40 cellular contexts compared by ENCODE assay signal in genomic region chr5:83729389-83729788, GRCh38. TPM values are rescaled to one million over a fixed set of nuclear protein-coding genes. Genes with fewer than 3 reads are reported as not detected.
"Had no signal": no experiment of that assay in that cellular context is flagged by ENCODE, and none has a peak within 500 bp of the region (broad histone marks: within the 10 kb centered on the region; RNA-seq: fewer than 3 reads in every experiment).

No MANE protein-coding gene starts in this region.

- H3K36me3 Mint-ChIP-seq: activated CD4-positive, alpha-beta memory T cell treated with anti-CD3 and anti-CD28 coated beads for 36 hours; activated naive CD4-positive, alpha-beta T cell treated with anti-CD3 and anti-CD28 coated beads, Interleukin-2, amount 50 U/mL, for 72 hours; activated naive CD8-positive, alpha-beta T cell treated with anti-CD3 and anti-CD28 coated beads for 36 hours had no signal

- ATAC-seq: activated CD4-positive, alpha-beta T cell treated with anti-CD3 and anti-CD28 coated beads for 36 hours; activated CD8-positive, alpha-beta T cell treated with anti-CD3 and anti-CD28 coated beads for 36 hours; activated naive CD4-positive, alpha-beta T cell treated with anti-CD3 and anti-CD28 coated beads, Interleukin-2, amount 50 U/mL, for 72 hours; activated T-cell treated with anti-CD3 and anti-CD28 coated beads, Interleukin-2, amount 50 U/mL, for 4 hours; activated T-cell treated with anti-CD3 and anti-CD28 coated beads, Interleukin-2, amount 50 U/mL, for 72 hours; activated T-helper 17 cell treated with anti-CD3 and anti-CD28 coated beads, Interleukin-2, amount 50 U/mL, for 72 hours; body of pancreas had no signal

- H3K4me3 ChIP-seq: adrenal gland, body of pancreas, cardiac muscle cell had no signal

- H3K4me1 Mint-ChIP-seq: activated CD4-positive, alpha-beta T cell treated with anti-CD3 and anti-CD28 coated beads for 36 hours; activated naive CD8-positive, alpha-beta T cell treated with anti-CD3 and anti-CD28 coated beads for 36 hours; activated T-helper 17 cell treated with anti-CD3 and anti-CD28 coated beads, Interleukin-2, amount 50 U/mL, for 72 hours; central memory CD8-positive, alpha-beta T cell had no signal

- DNase-seq: activated B cell treated with CpG ODN at 0.5 μM for 24 hours; activated CD4-positive, alpha-beta memory T cell treated with anti-CD3 and anti-CD28 coated beads for 36 hours; activated CD4-positive, alpha-beta T cell treated with anti-CD3 and anti-CD28 coated beads for 36 hours; activated CD4-positive, alpha-beta T cell treated with anti-CD3 and anti-CD28 coated beads for 48 hours; activated CD4-positive, alpha-beta T cell treated with anti-CD3 and anti-CD28 coated beads, Interleukin-2, amount 50 U/mL, for 1 hour; activated CD4-positive, alpha-beta T cell treated with anti-CD3 and anti-CD28 coated beads, Interleukin-2, amount 50 U/mL, for 4 hours; activated CD4-positive, CD25-positive, alpha-beta regulatory T cell treated with anti-CD3 and anti-CD28 coated beads, Interleukin-2, amount 50 U/mL, for 72 hours; activated CD8-positive, alpha-beta memory T cell treated with anti-CD3 and anti-CD28 coated beads, Interleukin-2, amount 50 U/mL, for 4 hours; activated CD8-positive, alpha-beta T cell treated with anti-CD3 and anti-CD28 coated beads for 36 hours; activated effector memory CD4-positive, alpha-beta T cell treated with anti-CD3 and anti-CD28 coated beads, Interleukin-2, amount 50 U/mL, for 16 hours; activated gamma-delta T cell treated with Interleukin-2 at 50 U/mL for 16 hours; activated naive CD4-positive, alpha-beta T cell; activated naive CD4-positive, alpha-beta T cell treated with anti-CD3 and anti-CD28 coated beads for 36 hours; activated naive CD4-positive, alpha-beta T cell treated with anti-CD3 and anti-CD28 coated beads, Interleukin-2, amount 50 U/mL, for 16 hours; activated naive CD8-positive, alpha-beta T cell treated with anti-CD3 and anti-CD28 coated beads for 36 hours; activated T-cell treated with anti-CD3 and anti-CD28 coated beads for 4 hours; activated T-cell treated with anti-CD3 and anti-CD28 coated beads, Interleukin-2, amount 50 U/mL, for 1 hour; activated T-cell treated with anti-CD3 and anti-CD28 coated beads, Interleukin-2, amount 50 U/mL, for 4 hours; activated T-cell treated with anti-CD3 and anti-CD28 coated beads, Interleukin-2, amount 50 U/mL, for 72 hours; adrenal gland; amniotic stem cell; aorta; body of pancreas; brain microvascular endothelial cell; caudate nucleus; cerebellar nuclear complex; SW 1271; T-helper 1 cell; T-helper 2 cell; T-helper 9 cell had no signal

- H3K27me3 ChIP-seq: adrenal gland, body of pancreas, brain microvascular endothelial cell, cardiac muscle cell had no signal

- H3K9me3 Mint-ChIP-seq: activated T-helper 1 cell treated with anti-CD3 and anti-CD28 coated beads, Interleukin-12 subunit alpha, Interleukin-12 subunit beta, Interleukin-2, Interleukin-4 antibody, amounts not matched to agents 30 ng/mL and 10 ng/mL and 1 ng/mL, durations not matched to agents 14 hours and 24 hours and 36 hours; T-helper 2 cell treated with Interferon-gamma antibody and Interleukin-4, amounts not matched to agents 5 μg/mL and 100 μg/mL, for 36 hours had no signal

- H3K36me3 ChIP-seq: adrenal gland, brain microvascular endothelial cell, cardiac muscle cell had no signal

- H3K27ac Mint-ChIP-seq: activated B cell treated with CpG ODN at 0.5 μM for 24 hours; activated CD4-positive, alpha-beta memory T cell treated with anti-CD3 and anti-CD28 coated beads for 36 hours; activated CD4-positive, alpha-beta T cell treated with anti-CD3 and anti-CD28 coated beads for 36 hours; activated CD8-positive, alpha-beta T cell treated with anti-CD3 and anti-CD28 coated beads for 36 hours; activated naive CD4-positive, alpha-beta T cell treated with anti-CD3 and anti-CD28 coated beads for 36 hours; activated naive CD4-positive, alpha-beta T cell treated with anti-CD3 and anti-CD28 coated beads, Interleukin-2, amount 50 U/mL, for 72 hours; activated naive CD8-positive, alpha-beta T cell treated with anti-CD3 and anti-CD28 coated beads for 36 hours; activated T-cell treated with anti-CD3 and anti-CD28 coated beads, Interleukin-2, amount 50 U/mL, for 72 hours; activated T-helper 1 cell treated with anti-CD3 and anti-CD28 coated beads, Interleukin-12 subunit alpha, Interleukin-12 subunit beta, Interleukin-2, Interleukin-4 antibody, amounts not matched to agents 30 ng/mL and 10 ng/mL and 1 ng/mL, durations not matched to agents 14 hours and 24 hours and 36 hours; activated T-helper 17 cell treated with anti-CD3 and anti-CD28 coated beads, Interleukin-2, amount 50 U/mL, for 72 hours; T-helper 1 cell treated with Interleukin-12 subunit alpha and Interleukin-12 subunit beta and Interleukin-4 antibody, amounts not matched to agents 30 μg/mL and 1 μg/mL, for 36 hours; T-helper 2 cell treated with Interferon-gamma antibody and Interleukin-4, amounts not matched to agents 5 μg/mL and 100 μg/mL, for 36 hours had no signal

- H3K4me3 Mint-ChIP-seq: activated B cell treated with CpG ODN at 0.5 μM for 24 hours; activated CD4-positive, alpha-beta memory T cell treated with anti-CD3 and anti-CD28 coated beads for 36 hours; activated CD4-positive, alpha-beta T cell treated with anti-CD3 and anti-CD28 coated beads for 36 hours; activated CD8-positive, alpha-beta T cell treated with anti-CD3 and anti-CD28 coated beads for 36 hours; activated naive CD4-positive, alpha-beta T cell treated with anti-CD3 and anti-CD28 coated beads for 36 hours; activated naive CD8-positive, alpha-beta T cell treated with anti-CD3 and anti-CD28 coated beads for 36 hours; activated T-cell treated with anti-CD3 and anti-CD28 coated beads, Interleukin-2, amount 50 U/mL, for 4 hours; activated T-cell treated with anti-CD3 and anti-CD28 coated beads, Interleukin-2, amount 50 U/mL, for 72 hours; activated T-helper 1 cell treated with anti-CD3 and anti-CD28 coated beads, Interleukin-12 subunit alpha, Interleukin-12 subunit beta, Interleukin-2, Interleukin-4 antibody, amounts not matched to agents 30 ng/mL and 10 ng/mL and 1 ng/mL, durations not matched to agents 14 hours and 24 hours and 36 hours; activated T-helper 17 cell treated with anti-CD3 and anti-CD28 coated beads, Interleukin-2, amount 50 U/mL, for 72 hours; central memory CD8-positive, alpha-beta T cell; T-helper 1 cell treated with Interleukin-12 subunit alpha and Interleukin-12 subunit beta and Interleukin-4 antibody, amounts not matched to agents 30 μg/mL and 1 μg/mL, for 36 hours; T-helper 2 cell treated with Interferon-gamma antibody and Interleukin-4, amounts not matched to agents 5 μg/mL and 100 μg/mL, for 36 hours had no signal

- H3K27ac ChIP-seq: adrenal gland, body of pancreas, brain microvascular endothelial cell, cardiac muscle cell, VCaP had no signal

- H3K4me1 ChIP-seq: adrenal gland, body of pancreas had no signal

- H3K9me3 ChIP-seq: adrenal gland, body of pancreas had no signal

RNA-seq across cellular contexts. Expression of gene HAPLN1, which starts 8.7 kb away (rescaled TPM):
- total RNA-seq: activated B cell treated with CpG ODN at 0.5 μM for 24 hours; activated CD4-positive, alpha-beta memory T cell treated with anti-CD3 and anti-CD28 coated beads for 36 hours; activated CD4-positive, alpha-beta T cell treated with anti-CD3 and anti-CD28 coated beads for 36 hours; activated CD8-positive, alpha-beta memory T cell treated with anti-CD3 and anti-CD28 coated beads for 36 hours; activated CD8-positive, alpha-beta T cell treated with anti-CD3 and anti-CD28 coated beads for 36 hours; activated naive CD4-positive, alpha-beta T cell treated with anti-CD3 and anti-CD28 coated beads for 36 hours; activated naive CD4-positive, alpha-beta T cell treated with anti-CD3 and anti-CD28 coated beads, Interleukin-2, amount 50 U/mL, for 72 hours; activated naive CD8-positive, alpha-beta T cell treated with anti-CD3 and anti-CD28 coated beads for 36 hours; activated T-cell treated with anti-CD3 and anti-CD28 coated beads, Interleukin-2, amount 50 U/mL, for 4 hours; activated T-cell treated with anti-CD3 and anti-CD28 coated beads, Interleukin-2, amount 50 U/mL, for 72 hours; activated T-helper 1 cell treated with anti-CD3 and anti-CD28 coated beads, Interleukin-12 subunit alpha, Interleukin-12 subunit beta, Interleukin-2, Interleukin-4 antibody, amounts not matched to agents 30 ng/mL and 10 ng/mL and 1 ng/mL, durations not matched to agents 14 hours and 24 hours and 36 hours; activated T-helper 17 cell treated with anti-CD3 and anti-CD28 coated beads, Interleukin-2, amount 50 U/mL, for 72 hours; adrenal gland; body of pancreas; bronchial epithelial cell had no signal
- polyA plus RNA-seq: adrenal gland had no signal
